8 cellular contexts compared by ENCODE assay signal in the genomic region with DNA sequence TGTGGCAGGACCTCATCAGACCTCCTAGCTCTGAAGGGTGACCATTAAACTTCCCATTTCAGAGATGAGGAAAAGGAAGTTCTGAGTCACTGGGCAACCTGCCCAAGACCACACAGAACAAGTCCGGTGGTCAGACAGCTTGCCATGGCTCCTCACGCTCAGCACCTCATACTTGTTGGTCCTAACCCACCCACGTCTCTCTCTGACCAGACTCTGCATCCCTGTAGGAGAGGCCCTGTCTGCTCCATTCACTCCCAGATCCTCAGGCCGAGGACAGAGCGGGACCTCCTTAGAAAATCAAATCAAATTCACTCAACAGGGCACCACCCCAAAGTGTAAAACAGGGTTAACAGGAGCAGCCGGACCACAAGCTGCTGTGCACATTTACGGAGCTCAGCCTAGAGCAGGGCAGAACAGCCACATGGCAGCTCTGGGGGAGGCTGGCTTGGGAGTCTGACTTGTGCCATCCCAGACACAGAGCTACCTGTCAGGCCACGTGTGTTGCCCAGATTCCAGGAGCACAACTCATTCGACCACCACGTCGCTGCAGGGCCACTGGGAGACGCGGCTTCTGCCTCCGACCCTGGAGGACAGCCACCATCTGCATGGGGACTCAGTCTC. TPM values are rescaled to one million over a fixed set of nuclear protein-coding genes. Genes with fewer than 3 reads are reported as not detected.
DNase-seq lines count a peak whose midpoint lies in the region; ATAC-seq, FAIRE-seq and TF ChIP-seq lines count a peak whose summit lies in the region.

No MANE protein-coding gene starts in this region.

- H3K9me3 ChIP-seq in CD4-positive, alpha-beta T cell (ENCODE audit: control insufficient read depth, low read length): no peaks in the 10 kb centered on the region
- H3K9me3 ChIP-seq in GM12878 (replicated peaks; ENCODE audit: control insufficient read depth, insufficient read depth, low read length): no peaks in the 10 kb centered on the region; the same call in 2 of the 3 replicates
- no peaks in the 10 kb centered on the region for H3K9me3 ChIP-seq in iPS-20b (ENCODE audit: insufficient read depth, low read depth, low read length)

- H4K20me1 ChIP-seq in GM12878 (ENCODE audit: control insufficient read depth, insufficient read depth): no peaks in the 10 kb centered on the region

- H3K36me3 ChIP-seq in GM12878 (ENCODE audit: control insufficient read depth in 2 of 2, insufficient read depth in 2 of 2, low read length in 1 of 2) (no peaks in the 10 kb centered on the region), iPS-20b (ENCODE audit: insufficient read depth, low read depth, low read length) (peaks cover 22% of the 10 kb centered on the region)

- no peak for TF ChIP-seq RAD21 in GM12878 (IDR thresholded peaks at IDR 0.05; ENCODE audit: insufficient read depth, low read depth, low read length)

- peaks cover 39% of the 10 kb centered on the region for H3K79me2 ChIP-seq in GM12878 (ENCODE audit: control insufficient read depth, insufficient read depth, low read length)

- intact Hi-C loops in CD4-positive, alpha-beta T cell (cut with DNase I, micrococcal nuclease): loop anchor here in 1 of 2 experiments (5.0 kb wide), 2 partner anchors 144 to 164 kb away; a partner anchor contains a TSS
- intact Hi-C loops in GM12878 (cut with micrococcal nuclease; ENCODE audit: unreplicated experiment): no loop called here

- H3K4me2 ChIP-seq in GM12878 (ENCODE audit: control insufficient read depth, insufficient read depth): peak overlapping the region; percentile 97

- POLR2A ChIA-PET in CD4-positive, alpha-beta T cell (lab: Charles Lee): no interaction called here
- POLR2A ChIA-PET in GM12878 (lab: Charles Lee): interaction anchor here (0.6 kb wide), 2 partner anchors 156 to 188 kb away, joined by 4 to 5 read pairs; no protein-coding TSS in a partner anchor

- H3K27ac Mint-ChIP-seq in CD4-positive, alpha-beta T cell: peak overlapping the region; percentile 63
- H3K27ac Mint-ChIP-seq in stimulated activated effector memory CD8-positive, alpha-beta T cell treated with anti-CD3 and anti-CD28 coated beads, Interleukin-12 subunit alpha, Interleukin-12 subunit beta, amount 100 ng/mL, for 72 hours: peak overlapping the region; percentile 86

- no peak for DNase-seq in CD4-positive, alpha-beta T cell
- DNase-seq in M059J (ENCODE audit: low read depth): peak; percentile 84
- peak; percentile 15 for DNase-seq in GM12878 (ENCODE audit: low read depth, low spot score)
- DNase-seq in stimulated activated effector memory CD8-positive, alpha-beta T cell treated with anti-CD3 and anti-CD28 coated beads, Interleukin-12 subunit alpha, Interleukin-12 subunit beta, amount 100 ng/mL, for 72 hours (ENCODE audit: low spot score in 2 of 2): no peak
- no peak for DNase-seq in NCI-H2227 (lab: John Stamatoyannopoulos, UW; ENCODE audit: unreplicated experiment)

- BruUV-seq in GM12878 (replicated peaks; lab: Mats Ljungman, UMichigan): no TSS peak

- H3K4me3 Mint-ChIP-seq in CD4-positive, alpha-beta T cell: peak overlapping the region; percentile 80
- H3K4me3 Mint-ChIP-seq in stimulated activated effector memory CD8-positive, alpha-beta T cell treated with anti-CD3 and anti-CD28 coated beads, Interleukin-12 subunit alpha, Interleukin-12 subunit beta, amount 100 ng/mL, for 72 hours: peak overlapping the region; percentile 76

- H3K27ac ChIP-seq in CD4-positive, alpha-beta T cell (ENCODE audit: low read depth, low read length): no peak overlapping the region
- H3K27ac ChIP-seq in GM12878 (ENCODE audit: control insufficient read depth, insufficient read depth) (no peak overlapping the region; the same call in none of the 2 replicates), iPS-20b (ENCODE audit: low read length) (no peak overlapping the region)

- no peak for ATAC-seq in CD4-positive, alpha-beta T cell (ENCODE audit: poor library complexity)
- ATAC-seq in GM12878: peak; percentile 31
- no peak for ATAC-seq in stimulated activated effector memory CD8-positive, alpha-beta T cell treated with anti-CD3 and anti-CD28 coated beads, Interleukin-12 subunit alpha, Interleukin-12 subunit beta, amount 100 ng/mL, for 72 hours
- ATAC-seq in HG02642 (IDR thresholded peaks at IDR 0.05; ENCODE audit: poor library complexity, unreplicated experiment): no peak
- ATAC-seq in HG03378 (IDR thresholded peaks at IDR 0.05; ENCODE audit: unreplicated experiment): no peak

- RAD21 ChIA-PET in GM12878 (lab: Charles Lee; ENCODE audit: unreplicated experiment): interaction anchor here (1.7 kb wide), 1 partner anchor 40 kb away, joined by 4 read pairs; no protein-coding TSS in a partner anchor

- no peak for TF ChIP-seq CTCF in CD4-positive, alpha-beta T cell (IDR thresholded peaks at IDR 0.05)
- no peak for TF ChIP-seq CTCF in GM12878 (IDR thresholded peaks at IDR 0.05 in 2 of 3, conservative IDR thresholded peaks at IDR 0.05 in 1 of 3; ENCODE audit: control insufficient read depth in 2 of 3, extremely low read depth in 1 of 3, insufficient read depth in 1 of 3, low read depth in 3 of 3, low read length in 3 of 3)

- CTCF ChIA-PET in CD4-positive, alpha-beta T cell (lab: Charles Lee): no interaction called here
- CTCF ChIA-PET in GM12878 (lab: Yijun Ruan, JAX): interaction anchor here (0.9 to 1.4 kb wide), 4 partner anchors 69 to 167 kb away, joined by 3 read pairs; no protein-coding TSS in a partner anchor

- peaks cover 17% of the 10 kb centered on the region for H3K4me1 ChIP-seq in GM12878 (ENCODE audit: control insufficient read depth, insufficient read depth, low read length)
- peaks cover 10% of the 10 kb centered on the region for H3K4me1 ChIP-seq in iPS-20b (ENCODE audit: insufficient read depth, low read length)

- H3K4me3 ChIP-seq in GM12878: peak overlapping the region; percentile 72
- peak overlapping the region; percentile 83 for H3K4me3 ChIP-seq in iPS-20b (ENCODE audit: low read length)

- no peak overlapping the region for H2AFZ ChIP-seq in GM12878 (ENCODE audit: control insufficient read depth, low read depth, low read length)

- SMC1A ChIA-PET in GM12878 (lab: Charles Lee; ENCODE audit: uncharacterized antibody, unreplicated experiment): no interaction called here

- FAIRE-seq in GM12878 (lab: Jason Lieb, UNC): no peak

- WGBS in GM12878 (ENCODE audit: insufficient coverage, insufficient replicate concordance, low lambda C conversion rate, missing lambda C conversion rate): 63% methylated on average over 14 of the region's 14 CpGs

- TF ChIP-seq EP300 in GM12878 (IDR thresholded peaks at IDR 0.05; ENCODE audit: borderline replicate concordance in 1 of 2, control insufficient read depth in 1 of 2, low read depth in 2 of 2, low read length in 2 of 2): no peak

- H3K4me1 Mint-ChIP-seq in CD4-positive, alpha-beta T cell (ENCODE audit: low read depth): peaks cover 67% of the 10 kb centered on the region
- H3K4me1 Mint-ChIP-seq in stimulated activated effector memory CD8-positive, alpha-beta T cell treated with anti-CD3 and anti-CD28 coated beads, Interleukin-12 subunit alpha, Interleukin-12 subunit beta, amount 100 ng/mL, for 72 hours: peaks cover 72% of the 10 kb centered on the region

- in situ Hi-C loops in GM12878 (cut with MboI): no loop called here

- H3K9me3 Mint-ChIP-seq in CD4-positive, alpha-beta T cell: no peaks in the 10 kb centered on the region
- no peaks in the 10 kb centered on the region for H3K9me3 Mint-ChIP-seq in stimulated activated effector memory CD8-positive, alpha-beta T cell treated with anti-CD3 and anti-CD28 coated beads, Interleukin-12 subunit alpha, Interleukin-12 subunit beta, amount 100 ng/mL, for 72 hours

- no peaks in the 10 kb centered on the region for H3K27me3 Mint-ChIP-seq in CD4-positive, alpha-beta T cell

- no peak for TF ChIP-seq POLR2A in GM12878 (IDR thresholded peaks at IDR 0.05; ENCODE audit: low read depth, low read length)

- H3K9ac ChIP-seq in GM12878 (ENCODE audit: control insufficient read depth, insufficient read depth, low read length) (peak overlapping the region; percentile 85), iPS-20b (ENCODE audit: low read depth, low read length) (peak overlapping the region; percentile 74; the same call in 1 of the 2 replicates)

- H3K36me3 Mint-ChIP-seq in CD4-positive, alpha-beta T cell (ENCODE audit: low read depth): peaks cover 24% of the 10 kb centered on the region
- peaks cover 20% of the 10 kb centered on the region for H3K36me3 Mint-ChIP-seq in stimulated activated effector memory CD8-positive, alpha-beta T cell treated with anti-CD3 and anti-CD28 coated beads, Interleukin-12 subunit alpha, Interleukin-12 subunit beta, amount 100 ng/mL, for 72 hours

- no peaks in the 10 kb centered on the region for H3K27me3 ChIP-seq in CD4-positive, alpha-beta T cell (ENCODE audit: control insufficient read depth, insufficient read depth, low read length)
- no peaks in the 10 kb centered on the region for H3K27me3 ChIP-seq in GM12878 (replicated peaks in 1 of 2; ENCODE audit: control insufficient read depth in 2 of 2, insufficient read depth in 2 of 2, low read length in 1 of 2)
- H3K27me3 ChIP-seq in iPS-20b (ENCODE audit: insufficient read depth, low read length): peaks cover 13% of the 10 kb centered on the region

RNA-seq across cellular contexts. Expression of a gene that starts 1.7 kb away (rescaled TPM):
- 10 to 100 TPM in 1 of 2 experiments, 1 to 10 TPM in 1; 9.5 to 11.5 TPM for total RNA-seq in CD4-positive, alpha-beta T cell
- 9.0 and 17.9 TPM in 2 replicates for total RNA-seq in M059J (2014; rRNA removed; shearing (Covaris generic))
- 36.8 and 37.2 TPM in 2 replicates for total RNA-seq in GM12878 (2013; cell fraction: nucleolus; rRNA removed)
- total RNA-seq in GM12878 (2014; rRNA removed): 9.8 and 11.6 TPM in 2 replicates
- 4.6 and 6.8 TPM in 2 replicates for total RNA-seq in GM12878 (2014; rRNA removed; fragmentation: Illumina TruSeq; extraction: Trizol)
- 22.2 and 23.6 TPM in 2 replicates for total RNA-seq in GM12878 (2021)
- 2.4 TPM for polyA plus RNA-seq in GM12878 (2011; ENCODE audit: low read depth)
- polyA plus RNA-seq in GM12878 (2011; rRNA removed): 6.5 and 11.6 TPM in 2 replicates
- 10.5 and 10.7 TPM in 2 replicates for polyA plus RNA-seq in GM12878 (2011; cell fraction: cytosol; rRNA removed)
- 35.7 and 51.2 TPM in 2 replicates for polyA plus RNA-seq in GM12878 (2011; cell fraction: nucleus; rRNA removed)
- 25.2 and 25.4 TPM in 2 replicates for polyA plus RNA-seq in GM12878 (2012)
- 10.9 and 12.5 TPM in 2 replicates for polyA plus RNA-seq in GM12878 (2014; fragmentation: Illumina TruSeq; extraction: Trizol)
- polyA plus RNA-seq in GM12878 (2014; fragmentation: Nextera tagmentation; extraction: Ambion mirVana): under 1 TPM; 0.48 to 0.60 TPM
- 14.9 and 20.6 TPM in 2 replicates for polyA plus RNA-seq in GM12878 (2014; rRNA removed)
- polyA plus RNA-seq in GM12878 (2016; fragmentation: Nextera tagmentation; extraction: Ambion mirVana): 10 to 100 TPM; 14.6 to 18.4 TPM
- polyA minus RNA-seq in GM12878 (2011; rRNA and poly(A)+ RNA removed): 18.1 and 23.6 TPM in 2 replicates
- polyA minus RNA-seq in GM12878 (2011; cell fraction: cytosol; rRNA and poly(A)+ RNA removed): 5.6 and 9.2 TPM in 2 replicates
- 10.2 and 27.7 TPM in 2 replicates for polyA minus RNA-seq in GM12878 (2011; cell fraction: nucleus; rRNA and poly(A)+ RNA removed)

RNA-seq across cellular contexts. Expression of a gene that starts 51.7 kb away (rescaled TPM):
- total RNA-seq in CD4-positive, alpha-beta T cell: under 1 TPM in 1 of 2 experiments, not detected in 1; 0.64 TPM
- 32.6 and 39.3 TPM in 2 replicates for total RNA-seq in M059J (2014; rRNA removed; shearing (Covaris generic))
- total RNA-seq in GM12878 (2013; cell fraction: nucleolus; rRNA removed): 0.10 TPM in 1 of 2 replicates, not detected in the other
- total RNA-seq in GM12878 (2014; rRNA removed) (not detected in 2 replicates), GM12878 (2014; rRNA removed; fragmentation: Illumina TruSeq; extraction: Trizol) (not detected in 2 replicates), GM12878 (2021) (0.51 and 0.62 TPM in 2 replicates)
- 0.18 TPM for polyA plus RNA-seq in GM12878 (2011; ENCODE audit: low read depth)
- polyA plus RNA-seq in GM12878 (2011; rRNA removed) (0.07 and 0.14 TPM in 2 replicates), GM12878 (2014; fragmentation: Illumina TruSeq; extraction: Trizol) (not detected in 2 replicates), GM12878 (2014; fragmentation: Nextera tagmentation; extraction: Ambion mirVana) (not detected), GM12878 (2014; rRNA removed) (0.04 TPM in 1 of 2 replicates, not detected in the other), GM12878 (2016; fragmentation: Nextera tagmentation; extraction: Ambion mirVana) (not detected)
- 0.12 and 0.24 TPM in 2 replicates for polyA plus RNA-seq in GM12878 (2011; cell fraction: cytosol; rRNA removed)
- polyA plus RNA-seq in GM12878 (2011; cell fraction: nucleus; rRNA removed): 0.15 and 0.27 TPM in 2 replicates
- polyA plus RNA-seq in GM12878 (2012): 0.36 and 0.38 TPM in 2 replicates
- not detected in 2 replicates for polyA minus RNA-seq in GM12878 (2011; rRNA and poly(A)+ RNA removed)
- not detected in 2 replicates for polyA minus RNA-seq in GM12878 (2011; cell fraction: cytosol; rRNA and poly(A)+ RNA removed)
- polyA minus RNA-seq in GM12878 (2011; cell fraction: nucleus; rRNA and poly(A)+ RNA removed): under 0.01 TPM in 1 of 2 replicates, not detected in the other

Comparison
In these comparisons a context has a peak if more than half of its experiments do, and no peak if none do; other contexts are left out.
1. DNase-seq: peak in M059J (single experiment) and GM12878 (single experiment); none in CD4-positive, alpha-beta T cell (0 of 10), stimulated activated effector memory CD8-positive, alpha-beta T cell treated with anti-CD3 and anti-CD28 coated beads, Interleukin-12 subunit alpha, Interleukin-12 subunit beta, amount 100 ng/mL, for 72 hours (0 of 2) and NCI-H2227 (single experiment).
2. RNA of a gene that starts 51.7 kb away (total RNA-seq): 32.6 to 39.3 TPM in M059J; 0.64 TPM in CD4-positive, alpha-beta T cell and 0.10 to 0.62 TPM in GM12878; every median in the first group is over 10 times any median in the second.